Comparison of ENCODE assay signal across 8 cellular contexts in genomic region chr2:207503234-207503633, GRCh38. TPM values are rescaled to one million over a fixed set of nuclear protein-coding genes. Genes with fewer than 3 reads are reported as not detected.
DNase-seq lines count a peak whose midpoint lies in the region; ATAC-seq and TF ChIP-seq lines count a peak whose summit lies in the region.

No MANE protein-coding gene starts in this region.

- TF ChIP-seq CTCF in fibroblast of the aortic adventitia (IDR thresholded peaks at IDR 0.05; ENCODE audit: insufficient read depth, low read length), result no peak

- POLR2A ChIA-PET in HEK293T (lab: Yijun Ruan, JAX), result interaction anchor here (1.2 to 2.6 kb wide), 2 partner anchors 27 to 337 kb away, joined by 4 to 11 read pairs; partner anchors contain the start of genes CREB1 and KLF7

- no peaks in the 10 kb centered on the region for H3K27me3 Mint-ChIP-seq in activated T-cell treated with anti-CD3 and anti-CD28 coated beads, Interleukin-2, amount 50 U/mL, for 24 hours

- H3K4me3 Mint-ChIP-seq in activated T-cell treated with anti-CD3 and anti-CD28 coated beads, Interleukin-2, amount 50 U/mL, for 24 hours, result no peak overlapping the region

- ATAC-seq in GM19395 (IDR thresholded peaks at IDR 0.05; ENCODE audit: unreplicated experiment), result peak; percentile 59
- ATAC-seq in HG03354 (IDR thresholded peaks at IDR 0.05; ENCODE audit: poor library complexity, severe bottlenecking, unreplicated experiment), result peak; percentile 87

- H3K4me1 Mint-ChIP-seq in activated T-cell treated with anti-CD3 and anti-CD28 coated beads, Interleukin-2, amount 50 U/mL, for 24 hours (ENCODE audit: low read depth), result peaks cover 61% of the 10 kb centered on the region

- CTCF ChIA-PET in HEK293T (lab: Yijun Ruan, JAX), result no interaction called here

- no peaks in the 10 kb centered on the region for H3K36me3 Mint-ChIP-seq in activated T-cell treated with anti-CD3 and anti-CD28 coated beads, Interleukin-2, amount 50 U/mL, for 24 hours (ENCODE audit: low read depth)

- no peak overlapping the region for H3K27ac Mint-ChIP-seq in activated T-cell treated with anti-CD3 and anti-CD28 coated beads, Interleukin-2, amount 50 U/mL, for 24 hours

- H3K9me3 Mint-ChIP-seq in activated T-cell treated with anti-CD3 and anti-CD28 coated beads, Interleukin-2, amount 50 U/mL, for 24 hours, result no peaks in the 10 kb centered on the region

- H3K4me3 ChIP-seq in fibroblast of the aortic adventitia (ENCODE audit: low read depth, low read length), result no peak overlapping the region

- DNase-seq in A172 (ENCODE audit: low spot score) (peak; percentile 63), fibroblast of the aortic adventitia (ENCODE audit: low read depth) (peak; percentile 66), SIG-M5 (lab: John Stamatoyannopoulos, UW) (no peak), NCI-H345 treated with DMSO at 0.1 percent for 48 hours (lab: John Stamatoyannopoulos, UW; ENCODE audit: unreplicated experiment) (no peak), HEK293T (ENCODE audit: extremely low spot score) (no peak)
- no peak for DNase-seq in activated T-cell treated with anti-CD3 and anti-CD28 coated beads, Interleukin-2, amount 50 U/mL, for 24 hours

TF ChIP-seq in HEK293T, 16 proteins besides CTCF, POLR2A, EP300 and RAD21:
- TF ChIP-seq FOXM1 (IDR thresholded peaks at IDR 0.05; ENCODE audit: borderline replicate concordance) (no peak), FOXA1 (IDR thresholded peaks at IDR 0.05) (no peak), BHLHE40 (IDR thresholded peaks at IDR 0.05; ENCODE audit: borderline replicate concordance) (no peak), FOXK2 (IDR thresholded peaks at IDR 0.05) (no peak), TARDBP (IDR thresholded peaks at IDR 0.05) (no peak), NFRKB (IDR thresholded peaks at IDR 0.05) (no peak), PKNOX1 (IDR thresholded peaks at IDR 0.05) (no peak), CTBP1 (IDR thresholded peaks at IDR 0.05; ENCODE audit: borderline replicate concordance) (no peak), ZNF384 (IDR thresholded peaks at IDR 0.05) (no peak), L3MBTL2 (conservative IDR thresholded peaks at IDR 0.05) (no peak), SUZ12 (IDR thresholded peaks at IDR 0.05) (no peak), HDGF (IDR thresholded peaks at IDR 0.05; ENCODE audit: borderline replicate concordance) (no peak), LEF1 (IDR thresholded peaks at IDR 0.05; ENCODE audit: borderline replicate concordance) (no peak), ARNT (IDR thresholded peaks at IDR 0.05) (no peak), SP1 (IDR thresholded peaks at IDR 0.05) (no peak), ELF4 (IDR thresholded peaks at IDR 0.05) (no peak)
TF ChIP-seq in HEK293T: peak in this region for 0.

RNA-seq across cellular contexts. Expression of gene CREB1, which starts 26.5 kb away (rescaled TPM):
- 69.1 and 73.3 TPM in 2 replicates for total RNA-seq in A172 (2014; rRNA removed; shearing (Covaris generic))
- total RNA-seq in fibroblast of the aortic adventitia (ENCODE audit: low replicate concordance), result 28.6 and 52.4 TPM in 2 replicates

Comparison
In these comparisons a context has a peak if more than half of its experiments do, and no peak if none do; other contexts are left out.
1. DNase-seq: peak in A172 (single experiment) and fibroblast of the aortic adventitia (single experiment); none in SIG-M5 (single experiment), NCI-H345 treated with DMSO at 0.1 percent for 48 hours (single experiment), activated T-cell treated with anti-CD3 and anti-CD28 coated beads, Interleukin-2, amount 50 U/mL, for 24 hours (single experiment) and HEK293T (single experiment).